Comparison of ENCODE assay signal across 8 cellular contexts in genomic region chr1:118136511-118136937, GRCh38. TPM values are rescaled to one million over a fixed set of nuclear protein-coding genes. Genes with fewer than 3 reads are reported as not detected.
DNase-seq lines count a peak whose midpoint lies in the region; ATAC-seq, FAIRE-seq and TF ChIP-seq lines count a peak whose summit lies in the region.

No MANE protein-coding gene starts in this region.

- H3K27me3 ChIP-seq in adipocyte (replicated peaks; ENCODE audit: control insufficient read depth, insufficient read depth, low read length) (no peaks in the 10 kb centered on the region), smooth muscle cell (ENCODE audit: low read depth) (no peaks in the 10 kb centered on the region), testis (no peaks in the 10 kb centered on the region)

- H3K36me3 ChIP-seq in adipocyte (ENCODE audit: control insufficient read depth, insufficient read depth, low read length, severe bottlenecking) (no peaks in the 10 kb centered on the region), smooth muscle cell (ENCODE audit: low read depth) (no peaks in the 10 kb centered on the region), testis (ENCODE audit: low read depth, missing control alignments) (no peaks in the 10 kb centered on the region)

- no peak for TF ChIP-seq CTCF in smooth muscle cell (IDR thresholded peaks at IDR 0.05; ENCODE audit: borderline replicate concordance, insufficient read depth, poor library complexity, severe bottlenecking)
- no peak for TF ChIP-seq CTCF in testis (IDR thresholded peaks at IDR 0.05)
- TF ChIP-seq CTCF in lower leg skin (IDR thresholded peaks at IDR 0.05), result no peak

- peak overlapping the region; percentile 81 for H3K9ac ChIP-seq in adipocyte (ENCODE audit: low read length)
- H3K9ac ChIP-seq in smooth muscle cell (ENCODE audit: low read depth), result no peak overlapping the region

- H3K79me2 ChIP-seq in smooth muscle cell (ENCODE audit: low read depth), result no peaks in the 10 kb centered on the region

- no peak for TF ChIP-seq POLR2A in testis (IDR thresholded peaks at IDR 0.05)
- no peak for TF ChIP-seq POLR2A in lower leg skin (IDR thresholded peaks at IDR 0.05)

- peak; percentile 11 for FAIRE-seq in GM19239 (lab: Jason Lieb, UNC)

- peak; percentile 76 for DNase-seq in AG08395 (ENCODE audit: low spot score)
- peak; percentile 4 for DNase-seq in GM19239 (ENCODE audit: insufficient read length, low spot score)
- peak; percentile 71 for DNase-seq in adipocyte (ENCODE audit: low read depth)
- no peak for DNase-seq in smooth muscle cell (lab: John Stamatoyannopoulos, UW; ENCODE audit: unreplicated experiment)
- no peak for DNase-seq in testis
- no peak for DNase-seq in lower leg skin (ENCODE audit: low spot score in 2 of 2)
- DNase-seq in cerebellum (ENCODE audit: low spot score), result no peak

- 7% methylated on average over 4 of the region's 4 CpGs for WGBS in smooth muscle cell (ENCODE audit: low lambda C conversion rate)
- WGBS in testis, 2 donors, result 33 to 35% methylated on average over 4 of the region's 4 CpGs
- WGBS in lower leg skin, 2 donors, result 1 to 4% methylated on average over 4 of the region's 4 CpGs

- peaks cover 16% of the 10 kb centered on the region for H3F3A ChIP-seq in smooth muscle cell (ENCODE audit: low read depth)

- H3K4me2 ChIP-seq in smooth muscle cell, result peak overlapping the region; percentile 65

- intact Hi-C loops in testis (cut with DNase I; ENCODE audit: low total_unique reads) (no loop called here), lower leg skin (cut with DNase I; ENCODE audit: low total_unique reads) (no loop called here)

- H3K4me3 ChIP-seq in adipocyte (ENCODE audit: low read length) (peak overlapping the region; percentile 76), smooth muscle cell (peak overlapping the region; percentile 2), testis (no peak overlapping the region), lower leg skin (ENCODE audit: low read depth, poor library complexity, severe bottlenecking) (no peak overlapping the region)

- H3K9me3 ChIP-seq in adipocyte (ENCODE audit: control insufficient read depth, low read length), result no peaks in the 10 kb centered on the region
- no peaks in the 10 kb centered on the region for H3K9me3 ChIP-seq in smooth muscle cell (replicated peaks; ENCODE audit: low read depth)
- H3K9me3 ChIP-seq in testis, result no peaks in the 10 kb centered on the region

- peaks cover 38% of the 10 kb centered on the region for H3K4me1 ChIP-seq in adipocyte (ENCODE audit: control insufficient read depth, insufficient read depth, low read length)
- H3K4me1 ChIP-seq in smooth muscle cell (ENCODE audit: low read depth), result no peaks in the 10 kb centered on the region
- no peaks in the 10 kb centered on the region for H3K4me1 ChIP-seq in testis

- H3K27ac ChIP-seq in smooth muscle cell (ENCODE audit: low read depth), result peak overlapping the region; percentile 39
- H3K27ac ChIP-seq in testis, result no peak overlapping the region

- no peak overlapping the region for H2AFZ ChIP-seq in smooth muscle cell (ENCODE audit: low read depth)

- no peaks in the 10 kb centered on the region for H4K20me1 ChIP-seq in smooth muscle cell (ENCODE audit: low read depth)

- ATAC-seq in HG03103 (IDR thresholded peaks at IDR 0.05; ENCODE audit: low read depth, unreplicated experiment), result peak; percentile 100

RNA-seq across cellular contexts. Expression of gene SPAG17, which starts 48.5 kb away (rescaled TPM):
- total RNA-seq in smooth muscle cell (0.40 and 11.1 TPM in 2 replicates), testis (10 to 100 TPM; 34.6 to 95.7 TPM), lower leg skin (1 to 10 TPM in 2 of 4 donors, not detected in 2; 3.3 to 7.9 TPM), cerebellum (4.9 TPM)
- polyA plus RNA-seq in smooth muscle cell (1.1 and 1.7 TPM in 2 replicates), testis (ENCODE audit: insufficient read depth, low read depth, low replicate concordance) (38.7 TPM)

Comparison
In these comparisons a context has a peak if more than half of its experiments do, and no peak if none do; other contexts are left out.
1. DNase-seq: peak in AG08395 (single experiment), GM19239 (single experiment) and adipocyte (single experiment); none in smooth muscle cell (single experiment), testis (single experiment), lower leg skin (0 of 2) and cerebellum (single experiment).
2. H3K4me3 ChIP-seq: peak in adipocyte (single experiment) and smooth muscle cell (single experiment); none in testis (0 of 2) and lower leg skin (single experiment).